ENCODE assay signal across 15 cellular contexts in the genomic region with DNA sequence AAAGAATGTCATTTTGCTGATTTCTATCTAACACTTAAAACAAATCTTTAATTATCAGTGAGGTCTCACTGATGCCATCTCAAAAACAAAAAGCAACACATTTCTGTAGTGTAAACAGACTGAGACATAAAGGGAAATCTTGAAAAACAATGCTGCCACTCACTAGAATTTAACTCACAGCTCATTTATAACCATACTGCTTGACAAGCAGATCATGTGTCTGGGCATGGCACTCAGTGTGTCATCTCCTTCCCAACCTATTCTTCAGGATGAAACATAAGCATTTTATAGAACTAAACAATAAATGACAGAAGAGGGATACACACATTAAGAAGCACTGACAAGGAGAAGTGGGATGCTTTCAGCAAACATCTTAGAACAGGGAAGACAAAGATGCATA. TPM values are rescaled to one million over a fixed set of nuclear protein-coding genes. Genes with fewer than 3 reads are reported as not detected.
DNase-seq lines count a peak whose midpoint lies in the region; ATAC-seq, FAIRE-seq and TF ChIP-seq lines count a peak whose summit lies in the region.
"Had no signal": no experiment of that assay in that cellular context is flagged by ENCODE, and none has a peak within 500 bp of the region (broad histone marks: within the 10 kb centered on the region; RNA-seq: fewer than 3 reads in every experiment).

No MANE protein-coding gene starts in this region.

- intact Hi-C loops in dendritic cell treated with granulocyte-macrophage colony-stimulating factor and Interleukin-4, amounts not matched to agents 40 ng/mL and 50 ng/mL, for 4 days (cut with micrococcal nuclease) = no loop called here
- intact Hi-C loops in left lung (cut with DNase I) = no loop called here

- no peak for ATAC-seq in natural killer cell treated with Interleukin-12 subunit alpha and Interleukin-12 subunit beta and Interleukin-15 and Interleukin-18, amount 100 ng/mL, for 72 hours
- ATAC-seq in left lung = no peak
- ATAC-seq: activated CD8-positive, alpha-beta memory T cell treated with anti-CD3 and anti-CD28 coated beads, Interleukin-2, amount 10 ng/mL, durations not matched to agents 7 days and 5 days; PC-3 had no signal

- peaks cover 85% of the 10 kb centered on the region for H3K79me2 ChIP-seq in Karpas-422 (ENCODE audit: low read length)

- H3K4me3 Mint-ChIP-seq in dendritic cell treated with granulocyte-macrophage colony-stimulating factor and Interleukin-4, amounts not matched to agents 40 ng/mL and 50 ng/mL, for 4 days = no peak overlapping the region
- peak overlapping the region; percentile 52 for H3K4me3 Mint-ChIP-seq in natural killer cell treated with Interleukin-12 subunit alpha and Interleukin-12 subunit beta and Interleukin-15 and Interleukin-18, amount 100 ng/mL, for 72 hours
- H3K4me3 Mint-ChIP-seq: activated CD8-positive, alpha-beta memory T cell treated with anti-CD3 and anti-CD28 coated beads, Interleukin-2, amount 10 ng/mL, durations not matched to agents 7 days and 5 days had no signal

- H3K4me1 ChIP-seq in Karpas-422 (ENCODE audit: low read length) (peaks cover 81% of the 10 kb centered on the region), left lung (peaks cover 11 to 46% of the 10 kb centered on the region in 2 donors)

- H3K9me3 ChIP-seq in Karpas-422 (ENCODE audit: low read length) (no peaks in the 10 kb centered on the region), left lung (no peaks in the 10 kb centered on the region)

- no peaks in the 10 kb centered on the region for H3K9me3 Mint-ChIP-seq in dendritic cell treated with granulocyte-macrophage colony-stimulating factor and Interleukin-4, amounts not matched to agents 40 ng/mL and 50 ng/mL, for 4 days
- H3K9me3 Mint-ChIP-seq in natural killer cell treated with Interleukin-12 subunit alpha and Interleukin-12 subunit beta and Interleukin-15 and Interleukin-18, amount 100 ng/mL, for 72 hours = no peaks in the 10 kb centered on the region

- no peak overlapping the region for H2AFZ ChIP-seq in Karpas-422 (ENCODE audit: low read length)

- no peaks in the 10 kb centered on the region for H3K9me2 ChIP-seq in Karpas-422 (replicated peaks; ENCODE audit: insufficient read depth, low read length)

- H3K27ac Mint-ChIP-seq in dendritic cell treated with granulocyte-macrophage colony-stimulating factor and Interleukin-4, amounts not matched to agents 40 ng/mL and 50 ng/mL, for 4 days = peak overlapping the region; percentile 33
- H3K27ac Mint-ChIP-seq in natural killer cell treated with Interleukin-12 subunit alpha and Interleukin-12 subunit beta and Interleukin-15 and Interleukin-18, amount 100 ng/mL, for 72 hours = peak overlapping the region; percentile 50 to 77
- H3K27ac Mint-ChIP-seq: activated CD8-positive, alpha-beta memory T cell treated with anti-CD3 and anti-CD28 coated beads, Interleukin-2, amount 10 ng/mL, durations not matched to agents 7 days and 5 days had no signal

- H3K4me3 ChIP-seq in Karpas-422 (ENCODE audit: low read length) = no peak overlapping the region
- H3K4me3 ChIP-seq in left lung = no peak overlapping the region
- H3K4me3 ChIP-seq: lung had no signal

- H3K27me3 ChIP-seq in Karpas-422 (ENCODE audit: low read length) (no peaks in the 10 kb centered on the region), left lung (no peaks in the 10 kb centered on the region)

- no peaks in the 10 kb centered on the region for H4K20me1 ChIP-seq in Karpas-422 (ENCODE audit: insufficient read depth, low read depth, low read length)

- TF ChIP-seq CTCF in left lung (IDR thresholded peaks at IDR 0.05) = no peak

- H3K4me2 ChIP-seq in Karpas-422 (ENCODE audit: low read depth, low read length, poor library complexity, severe bottlenecking) = peak overlapping the region; percentile 88

- H3K27me3 Mint-ChIP-seq in dendritic cell treated with granulocyte-macrophage colony-stimulating factor and Interleukin-4, amounts not matched to agents 40 ng/mL and 50 ng/mL, for 4 days = no peaks in the 10 kb centered on the region
- no peaks in the 10 kb centered on the region for H3K27me3 Mint-ChIP-seq in natural killer cell treated with Interleukin-12 subunit alpha and Interleukin-12 subunit beta and Interleukin-15 and Interleukin-18, amount 100 ng/mL, for 72 hours
- H3K27me3 Mint-ChIP-seq: activated CD8-positive, alpha-beta memory T cell treated with anti-CD3 and anti-CD28 coated beads, Interleukin-2, amount 10 ng/mL, durations not matched to agents 7 days and 5 days had no signal

- no peak for FAIRE-seq in RCC 7860 (lab: Jason Lieb, UNC)
- FAIRE-seq: astrocyte had no signal

- H3K36me3 ChIP-seq in Karpas-422 (ENCODE audit: insufficient read depth, low read length) (peaks cover 7% of the 10 kb centered on the region; the same call in 1 of the 2 replicates), left lung (peaks cover 0 to 23% of the 10 kb centered on the region in 2 donors)

- H3K4me1 Mint-ChIP-seq in dendritic cell treated with granulocyte-macrophage colony-stimulating factor and Interleukin-4, amounts not matched to agents 40 ng/mL and 50 ng/mL, for 4 days (ENCODE audit: low read depth) = peaks cover 27% of the 10 kb centered on the region
- peaks cover 26 to 29% of the 10 kb centered on the region in 2 donors for H3K4me1 Mint-ChIP-seq in natural killer cell treated with Interleukin-12 subunit alpha and Interleukin-12 subunit beta and Interleukin-15 and Interleukin-18, amount 100 ng/mL, for 72 hours (ENCODE audit: low read depth in 2 of 2)

- H3K9ac ChIP-seq in Karpas-422 (ENCODE audit: low read length) = peak overlapping the region; percentile 69

- peak; percentile 22 for DNase-seq in COLO829 (ENCODE audit: low spot score)
- DNase-seq in Karpas-422 = no peak
- DNase-seq in natural killer cell treated with Interleukin-12 subunit alpha and Interleukin-12 subunit beta and Interleukin-15 and Interleukin-18, amount 100 ng/mL, for 72 hours (ENCODE audit: low spot score) = no peak
- DNase-seq in ureter (ENCODE audit: low spot score) = no peak
- DNase-seq in CD1c-positive myeloid dendritic cell (ENCODE audit: extremely low spot score) = no peak
- DNase-seq in left lung = no peak
- DNase-seq in RCC 7860 (ENCODE audit: low spot score) = no peak
- DNase-seq: activated CD8-positive, alpha-beta memory T cell treated with anti-CD3 and anti-CD28 coated beads, Interleukin-2, amount 10 ng/mL, durations not matched to agents 7 days and 5 days; effector CD8-positive, alpha-beta T cell; NCI-H1105 treated with DMSO at 0.1 percent for 48 hours; PC-3; T-helper 1 cell had no signal

- peak overlapping the region; percentile 93 for H3K27ac ChIP-seq in Karpas-422 (ENCODE audit: low read length)
- peak overlapping the region in 1 of 2 donors; percentile 41 for H3K27ac ChIP-seq in left lung

- H3K36me3 Mint-ChIP-seq in dendritic cell treated with granulocyte-macrophage colony-stimulating factor and Interleukin-4, amounts not matched to agents 40 ng/mL and 50 ng/mL, for 4 days (ENCODE audit: low read depth) = peaks cover 23% of the 10 kb centered on the region
- H3K36me3 Mint-ChIP-seq in natural killer cell treated with Interleukin-12 subunit alpha and Interleukin-12 subunit beta and Interleukin-15 and Interleukin-18, amount 100 ng/mL, for 72 hours = no peaks in the 10 kb centered on the region

RNA-seq across cellular contexts. Expression of a gene that starts 22.4 kb away (rescaled TPM):
- 14.8 and 28.9 TPM in 2 replicates for total RNA-seq in Karpas-422 (2014; rRNA removed; shearing (Covaris generic); ENCODE audit: low replicate concordance)
- total RNA-seq in natural killer cell treated with Interleukin-12 subunit alpha and Interleukin-12 subunit beta and Interleukin-15 and Interleukin-18, amount 100 ng/mL, for 72 hours = 10 to 100 TPM; 36.4 to 39.4 TPM
- total RNA-seq in ureter (58.3 TPM), left lung (10 to 100 TPM; 48.7 to 58.5 TPM)
